12 cellular contexts compared by ENCODE assay signal in genomic region chrX:151789179-151789800, GRCh38. TPM values are rescaled to one million over a fixed set of nuclear protein-coding genes. Genes with fewer than 3 reads are reported as not detected.
DNase-seq lines count a peak whose midpoint lies in the region; ATAC-seq, FAIRE-seq and TF ChIP-seq lines count a peak whose summit lies in the region.
"Had no signal": no experiment of that assay in that cellular context is flagged by ENCODE, and none has a peak within 500 bp of the region (broad histone marks: within the 10 kb centered on the region; RNA-seq: fewer than 3 reads in every experiment).

No MANE protein-coding gene starts in this region.

- no peaks in the 10 kb centered on the region for H3K36me3 ChIP-seq in psoas muscle (ENCODE audit: insufficient read depth in 1 of 2, low read depth in 1 of 2)
- no peaks in the 10 kb centered on the region for H3K36me3 ChIP-seq in upper lobe of right lung

- intact Hi-C loops in psoas muscle (cut with DNase I), result no loop called here
- intact Hi-C loops in upper lobe of right lung (cut with DNase I), result no loop called here

- H3K4me1 ChIP-seq in psoas muscle (no peaks in the 10 kb centered on the region), upper lobe of right lung (no peaks in the 10 kb centered on the region)

- TF ChIP-seq CTCF in RWPE1 (conservative IDR thresholded peaks at IDR 0.05; ENCODE audit: low read depth) (no peak), psoas muscle (IDR thresholded peaks at IDR 0.05) (no peak), upper lobe of right lung (IDR thresholded peaks at IDR 0.05) (no peak)

- H3K27me3 ChIP-seq in psoas muscle (ENCODE audit: insufficient read depth in 3 of 3, low read length in 2 of 3) (no peaks in the 10 kb centered on the region), upper lobe of right lung (no peaks in the 10 kb centered on the region)

- ATAC-seq in psoas muscle, result peak; percentile 58 to 78 (median 68)
- no peak for ATAC-seq in GM18870 (IDR thresholded peaks at IDR 0.05; ENCODE audit: unreplicated experiment)
- ATAC-seq in upper lobe of right lung, result no peak
- ATAC-seq: GM23338; stimulated activated naive CD8-positive, alpha-beta T cell treated with anti-CD3 and anti-CD28 coated beads, Interleukin-15, amount 100 ng/mL, for 72 hours had no signal

- FAIRE-seq in frontal cortex (lab: Jason Lieb, UNC), result no peak

- H3K4me3 ChIP-seq in psoas muscle (no peak overlapping the region), upper lobe of right lung (no peak overlapping the region)
- H3K4me3 ChIP-seq: GM23338 had no signal

- H3K27ac ChIP-seq in RWPE1, result no peak overlapping the region
- no peak overlapping the region for H3K27ac ChIP-seq in psoas muscle
- no peak overlapping the region for H3K27ac ChIP-seq in upper lobe of right lung
- H3K27ac ChIP-seq: epithelial cell of prostate had no signal

- POLR2A ChIA-PET in RWPE1 (lab: Yijun Ruan, JAX; ENCODE audit: low non-redundant PET), result no interaction called here

- in situ Hi-C loops in Caki2 (cut with HindIII; ENCODE audit: low pct_unique_long_range_greater_than_20kb, low sequenced_read_pairs) (no loop called here), KBM-7 (cut with MboI; ENCODE audit: low pct_unique_long_range_greater_than_20kb, low sequenced_read_pairs) (no loop called here)

- 25 to 42% (median 29%) methylated on average over 6 of the region's 6 CpGs for WGBS in psoas muscle, 3 donors

- DNase-seq in Caki2 (ENCODE audit: low read depth) (peak; percentile 70), RWPE1 (ENCODE audit: low spot score) (peak; percentile 56), fibroblast of gingiva (ENCODE audit: low read depth) (peak; percentile 55), psoas muscle (peak; percentile 71 to 77), KBM-7 (no peak), frontal cortex (ENCODE audit: low spot score in 2 of 2) (no peak), upper lobe of right lung (no peak)
- DNase-seq: activated naive CD4-positive, alpha-beta T cell treated with anti-CD3 and anti-CD28 coated beads, Interleukin-2, amount 10 ng/mL, durations not matched to agents 7 days and 5 days; stimulated activated naive CD8-positive, alpha-beta T cell treated with anti-CD3 and anti-CD28 coated beads, Interleukin-15, amount 100 ng/mL, for 72 hours had no signal

- CTCF ChIA-PET in RWPE1 (lab: Yijun Ruan, JAX), result no interaction called here

- H3K9me3 ChIP-seq in psoas muscle (no peaks in the 10 kb centered on the region), upper lobe of right lung (no peaks in the 10 kb centered on the region)

RNA-seq across cellular contexts. Expression of gene CNGA2, which starts 54.7 kb away (rescaled TPM):
- total RNA-seq in Caki2 (2014; rRNA removed; shearing (Covaris generic); ENCODE audit: low replicate concordance), result not detected in 2 replicates
- not detected for total RNA-seq in psoas muscle
- not detected for polyA plus RNA-seq in psoas muscle
- total RNA-seq in frontal cortex, result not detected
- not detected for total RNA-seq in upper lobe of right lung
- total RNA-seq: GM23338 had no signal
- polyA plus RNA-seq: GM23338 had no signal

Comparison
In these comparisons a context has a peak if more than half of its experiments do, and no peak if none do; other contexts are left out.
1. DNase-seq: peak in Caki2 (single experiment), RWPE1 (single experiment), fibroblast of gingiva (single experiment) and psoas muscle (2 of 2); none in KBM-7 (single experiment), frontal cortex (0 of 2) and upper lobe of right lung (single experiment).
2. ATAC-seq: peak in psoas muscle (4 of 4); none in GM18870 (single experiment) and upper lobe of right lung (single experiment).